3 cellular contexts compared by ENCODE assay signal in the genomic region with DNA sequence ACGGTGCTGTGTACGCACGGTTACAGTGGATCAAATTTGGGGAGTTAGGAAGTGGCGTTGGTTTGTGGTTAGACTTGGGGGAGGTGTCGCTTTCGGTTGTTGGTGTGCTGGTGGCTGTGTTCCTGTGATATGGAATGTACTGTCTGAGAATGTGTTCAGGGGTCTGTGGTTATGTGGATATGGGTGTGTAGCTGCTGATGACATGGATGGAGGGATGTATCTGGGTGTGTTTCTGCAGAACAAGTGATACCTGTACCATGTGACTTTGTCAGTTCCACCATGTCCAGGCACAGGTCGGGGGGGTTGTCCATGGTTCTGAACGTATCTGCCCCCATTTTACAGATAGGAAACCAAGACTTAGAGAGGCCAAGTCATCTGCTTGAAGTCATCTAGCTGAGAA.
TF ChIP-seq lines count a peak whose summit lies in the region.

No MANE protein-coding gene starts in this region.

TF ChIP-seq in SK-N-SH, 30 proteins besides CTCF, POLR2A, EP300 and RAD21:
- TF ChIP-seq, protein P1, sequence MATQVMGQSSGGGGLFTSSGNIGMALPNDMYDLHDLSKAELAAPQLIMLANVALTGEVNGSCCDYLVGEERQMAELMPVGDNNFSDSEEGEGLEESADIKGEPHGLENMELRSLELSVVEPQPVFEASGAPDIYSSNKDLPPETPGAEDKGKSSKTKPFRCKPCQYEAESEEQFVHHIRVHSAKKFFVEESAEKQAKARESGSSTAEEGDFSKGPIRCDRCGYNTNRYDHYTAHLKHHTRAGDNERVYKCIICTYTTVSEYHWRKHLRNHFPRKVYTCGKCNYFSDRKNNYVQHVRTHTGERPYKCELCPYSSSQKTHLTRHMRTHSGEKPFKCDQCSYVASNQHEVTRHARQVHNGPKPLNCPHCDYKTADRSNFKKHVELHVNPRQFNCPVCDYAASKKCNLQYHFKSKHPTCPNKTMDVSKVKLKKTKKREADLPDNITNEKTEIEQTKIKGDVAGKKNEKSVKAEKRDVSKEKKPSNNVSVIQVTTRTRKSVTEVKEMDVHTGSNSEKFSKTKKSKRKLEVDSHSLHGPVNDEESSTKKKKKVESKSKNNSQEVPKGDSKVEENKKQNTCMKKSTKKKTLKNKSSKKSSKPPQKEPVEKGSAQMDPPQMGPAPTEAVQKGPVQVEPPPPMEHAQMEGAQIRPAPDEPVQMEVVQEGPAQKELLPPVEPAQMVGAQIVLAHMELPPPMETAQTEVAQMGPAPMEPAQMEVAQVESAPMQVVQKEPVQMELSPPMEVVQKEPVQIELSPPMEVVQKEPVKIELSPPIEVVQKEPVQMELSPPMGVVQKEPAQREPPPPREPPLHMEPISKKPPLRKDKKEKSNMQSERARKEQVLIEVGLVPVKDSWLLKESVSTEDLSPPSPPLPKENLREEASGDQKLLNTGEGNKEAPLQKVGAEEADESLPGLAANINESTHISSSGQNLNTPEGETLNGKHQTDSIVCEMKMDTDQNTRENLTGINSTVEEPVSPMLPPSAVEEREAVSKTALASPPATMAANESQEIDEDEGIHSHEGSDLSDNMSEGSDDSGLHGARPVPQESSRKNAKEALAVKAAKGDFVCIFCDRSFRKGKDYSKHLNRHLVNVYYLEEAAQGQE (IDR thresholded peaks at IDR 0.05; ENCODE audit: low read depth, low read length): peak; percentile 77; the same call in 1 of the 2 replicates
- no peak for TF ChIP-seq EZH2phosphoT487 (IDR thresholded peaks at IDR 0.05; ENCODE audit: borderline replicate concordance, low read depth)

TF ChIP-seq in SK-N-SH treated with all-trans-retinoic acid at 6 μM for 48 hours, 23 proteins besides CTCF, POLR2A, EP300 and RAD21:
- TF ChIP-seq ARNTL (CRISPR knock-in tag; IDR thresholded peaks at IDR 0.05; ENCODE audit: borderline replicate concordance, low read depth): no peak
- no peak for TF ChIP-seq SNAI2 (CRISPR knock-in tag; IDR thresholded peaks at IDR 0.05)

TF ChIP-seq in WTC11, 78 proteins besides CTCF, POLR2A, EP300 and RAD21:
- TF ChIP-seq ATF1 (CRISPR knock-in tag; IDR thresholded peaks at IDR 0.05): no peak
- TF ChIP-seq, protein P2, sequence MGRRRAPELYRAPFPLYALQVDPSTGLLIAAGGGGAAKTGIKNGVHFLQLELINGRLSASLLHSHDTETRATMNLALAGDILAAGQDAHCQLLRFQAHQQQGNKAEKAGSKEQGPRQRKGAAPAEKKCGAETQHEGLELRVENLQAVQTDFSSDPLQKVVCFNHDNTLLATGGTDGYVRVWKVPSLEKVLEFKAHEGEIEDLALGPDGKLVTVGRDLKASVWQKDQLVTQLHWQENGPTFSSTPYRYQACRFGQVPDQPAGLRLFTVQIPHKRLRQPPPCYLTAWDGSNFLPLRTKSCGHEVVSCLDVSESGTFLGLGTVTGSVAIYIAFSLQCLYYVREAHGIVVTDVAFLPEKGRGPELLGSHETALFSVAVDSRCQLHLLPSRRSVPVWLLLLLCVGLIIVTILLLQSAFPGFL (CRISPR knock-in tag; IDR thresholded peaks at IDR 0.05; ENCODE audit: borderline replicate concordance): no peak
- TF ChIP-seq, protein P3, sequence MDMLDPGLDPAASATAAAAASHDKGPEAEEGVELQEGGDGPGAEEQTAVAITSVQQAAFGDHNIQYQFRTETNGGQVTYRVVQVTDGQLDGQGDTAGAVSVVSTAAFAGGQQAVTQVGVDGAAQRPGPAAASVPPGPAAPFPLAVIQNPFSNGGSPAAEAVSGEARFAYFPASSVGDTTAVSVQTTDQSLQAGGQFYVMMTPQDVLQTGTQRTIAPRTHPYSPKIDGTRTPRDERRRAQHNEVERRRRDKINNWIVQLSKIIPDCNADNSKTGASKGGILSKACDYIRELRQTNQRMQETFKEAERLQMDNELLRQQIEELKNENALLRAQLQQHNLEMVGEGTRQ (CRISPR knock-in tag; IDR thresholded peaks at IDR 0.05): peak; percentile 36
- TF ChIP-seq TP53 (CRISPR knock-in tag; IDR thresholded peaks at IDR 0.05): no peak
TF ChIP-seq in WTC11: peak in this region for 1.
